In genomic region chr2:119126650-119127049, GRCh38 we compare ENCODE assay signal across 8 cellular contexts. TPM values are rescaled to one million over a fixed set of nuclear protein-coding genes. Genes with fewer than 3 reads are reported as not detected.
DNase-seq lines count a peak whose midpoint lies in the region; ATAC-seq and TF ChIP-seq lines count a peak whose summit lies in the region.

No MANE protein-coding gene starts in this region.

- H3K27me3 ChIP-seq in heart left ventricle (peaks cover 0 to 74% (median 14%) of the 10 kb centered on the region in 9 donors), right cardiac atrium (ENCODE audit: control insufficient read depth, insufficient read depth) (no peaks in the 10 kb centered on the region), Panc1 (ENCODE audit: control insufficient read depth, insufficient read depth, low read length) (peaks cover 2% of the 10 kb centered on the region; the same call in 1 of the 2 replicates), mammary epithelial cell (ENCODE audit: insufficient read depth, low read length) (no peaks in the 10 kb centered on the region)

- H4K20me1 ChIP-seq in mammary epithelial cell (ENCODE audit: insufficient read depth, low read length): no peaks in the 10 kb centered on the region

- H3K36me3 ChIP-seq in heart left ventricle: no peaks in the 10 kb centered on the region
- H3K36me3 ChIP-seq in Panc1 (ENCODE audit: control insufficient read depth, insufficient read depth, low read length): no peaks in the 10 kb centered on the region
- H3K36me3 ChIP-seq in mammary epithelial cell (ENCODE audit: insufficient read depth, low read length): no peaks in the 10 kb centered on the region

- H3K4me3 ChIP-seq in heart left ventricle (no peak overlapping the region), right cardiac atrium (ENCODE audit: low read length) (no peak overlapping the region), Panc1 (ENCODE audit: low read depth in 2 of 2, low read length in 2 of 2) (no peak overlapping the region), mammary epithelial cell (replicated peaks in 1 of 3; ENCODE audit: insufficient read depth in 1 of 3, low read depth in 2 of 3, low read length in 3 of 3) (no peak overlapping the region)

- no TSS peak for BruUV-seq in Panc1 (replicated peaks; lab: Mats Ljungman, UMichigan)
- BruUV-seq in mammary epithelial cell (replicated peaks; lab: Mats Ljungman, UMichigan): no TSS peak

- POLR2A ChIA-PET in Panc1 (lab: Charles Lee): no interaction called here

- CTCF ChIA-PET in Panc1 (lab: Charles Lee) (interaction anchor here (0.7 kb wide), 1 partner anchor 14 kb away, joined by 10 read pairs; no protein-coding TSS in a partner anchor), mammary epithelial cell (lab: Charles Lee; ENCODE audit: low non-redundant PET) (interaction anchor here (0.8 kb wide), 1 partner anchor 100 kb away, joined by 22 read pairs; no protein-coding TSS in a partner anchor)

- H3K27ac Mint-ChIP-seq in osteocyte (ENCODE audit: unreplicated experiment): no peak overlapping the region

- peak overlapping the region; percentile 44 for H3K4me2 ChIP-seq in mammary epithelial cell (ENCODE audit: insufficient read depth, low read depth, low read length)

- H3K4me1 ChIP-seq in heart left ventricle: no peaks in the 10 kb centered on the region
- H3K4me1 ChIP-seq in right cardiac atrium (ENCODE audit: control insufficient read depth, insufficient read depth, low read length): no peaks in the 10 kb centered on the region
- no peaks in the 10 kb centered on the region for H3K4me1 ChIP-seq in Panc1 (ENCODE audit: control insufficient read depth, insufficient read depth, low read length)
- no peaks in the 10 kb centered on the region for H3K4me1 ChIP-seq in mammary epithelial cell (ENCODE audit: insufficient read depth, low read length)

- TF ChIP-seq POLR2A in heart left ventricle (IDR thresholded peaks at IDR 0.05): no peak

- WGBS in heart left ventricle, 4 donors: 5 to 11% (median 6%) methylated on average over 12 to 13 of the region's 13 CpGs
- 5% methylated on average over 13 of the region's 13 CpGs for WGBS in right cardiac atrium
- 29% methylated on average over 12 of the region's 13 CpGs for WGBS in mammary epithelial cell (ENCODE audit: low coverage, missing lambda C conversion rate)

- dilution Hi-C loops in mammary epithelial cell (cut with HindIII; ENCODE audit: low sequenced_read_pairs): loop anchor here (5.0 kb wide), 1 partner anchor 59 kb away; no protein-coding TSS in a partner anchor

- no peak overlapping the region for H3K9ac ChIP-seq in mammary epithelial cell (ENCODE audit: insufficient read depth, low read length)

- DNase-seq in heart left ventricle (no peak), right cardiac atrium (no peak), Panc1 (ENCODE audit: low read depth, low spot score) (no peak), mammary epithelial cell (peak; percentile 32), osteocyte (ENCODE audit: extremely low spot score, unreplicated experiment) (no peak), mesenteric fat pad (ENCODE audit: low spot score) (no peak), NCI-H2081 treated with DMSO at 0.1 percent for 48 hours (lab: John Stamatoyannopoulos, UW) (no peak), GDM1 (lab: John Stamatoyannopoulos, UW) (no peak)

- TF ChIP-seq CTCF in heart left ventricle (IDR thresholded peaks at IDR 0.05) (peak in 9 of 12 donors; percentile 26 to 48 (median 38)), Panc1 (IDR thresholded peaks at IDR 0.05) (peak; percentile 85), mammary epithelial cell (conservative IDR thresholded peaks at IDR 0.05 in 1 of 2, IDR thresholded peaks at IDR 0.05 in 1 of 2; ENCODE audit: extremely low read depth in 1 of 2, insufficient read depth in 1 of 2, low read depth in 1 of 2, low read length in 2 of 2) (peak; percentile 40 to 72), osteocyte (IDR thresholded peaks at IDR 0.05) (peak; percentile 41)

- H3K27me3 Mint-ChIP-seq in osteocyte (ENCODE audit: unreplicated experiment): peaks cover 22% of the 10 kb centered on the region

- H3K9me3 Mint-ChIP-seq in osteocyte (ENCODE audit: unreplicated experiment): no peaks in the 10 kb centered on the region

- no peaks in the 10 kb centered on the region for H3K79me2 ChIP-seq in mammary epithelial cell (ENCODE audit: insufficient read depth, low read length)

- H3K4me3 Mint-ChIP-seq in osteocyte (ENCODE audit: unreplicated experiment): no peak overlapping the region

- intact Hi-C loops in heart left ventricle (cut with DNase I) (no loop called here), right cardiac atrium (cut with DNase I) (no loop called here), Panc1 (cut with micrococcal nuclease; ENCODE audit: unreplicated experiment) (no loop called here), mammary epithelial cell (cut with micrococcal nuclease) (no loop called here)

- no peaks in the 10 kb centered on the region for H3K4me1 Mint-ChIP-seq in osteocyte (ENCODE audit: unreplicated experiment)

- in situ Hi-C loops in Panc1 (cut with HindIII; ENCODE audit: low pct_unique_long_range_greater_than_20kb, low sequenced_read_pairs) (no loop called here), mammary epithelial cell (cut with MboI; ENCODE audit: low sequenced_read_pairs in 2 of 2) (no loop called here)

- peak overlapping the region; percentile 45 for H2AFZ ChIP-seq in mammary epithelial cell (ENCODE audit: low read depth, low read length)

- H3K27ac ChIP-seq in heart left ventricle: no peak overlapping the region
- no peak overlapping the region for H3K27ac ChIP-seq in right cardiac atrium (ENCODE audit: low read length)
- H3K27ac ChIP-seq in Panc1 (ENCODE audit: low read length): no peak overlapping the region
- H3K27ac ChIP-seq in mammary epithelial cell (ENCODE audit: insufficient read depth, low read depth, low read length): no peak overlapping the region

- H3K9me3 ChIP-seq in heart left ventricle (no peaks in the 10 kb centered on the region), right cardiac atrium (ENCODE audit: control insufficient read depth, low read length) (no peaks in the 10 kb centered on the region), Panc1 (ENCODE audit: control insufficient read depth, insufficient read depth, low read depth, low read length) (no peaks in the 10 kb centered on the region), mammary epithelial cell (replicated peaks; ENCODE audit: insufficient read depth, low read length) (no peaks in the 10 kb centered on the region)

- ATAC-seq in heart left ventricle (peak in 1 of 4 donors; percentile 24), right cardiac atrium (no peak), Panc1 (peak; percentile 71)

- H3K36me3 Mint-ChIP-seq in osteocyte (ENCODE audit: unreplicated experiment): no peaks in the 10 kb centered on the region

RNA-seq across cellular contexts. Expression of gene C1QL2, which starts 31.9 kb away (rescaled TPM):
- total RNA-seq in heart left ventricle: under 1 TPM in 1 of 9 donors, not detected in 8; 0.25 TPM
- polyA plus RNA-seq in heart left ventricle: under 1 TPM in 1 of 2 donors, not detected in 1; 0.08 TPM
- not detected for total RNA-seq in right cardiac atrium
- polyA plus RNA-seq in right cardiac atrium: not detected
- total RNA-seq in Panc1 (2021; ENCODE audit: unreplicated experiment): not detected
- not detected for polyA plus RNA-seq in Panc1 (2012; ENCODE audit: insufficient read length)
- not detected for total RNA-seq in mammary epithelial cell
- not detected for polyA plus RNA-seq in mammary epithelial cell
- polyA minus RNA-seq in mammary epithelial cell: not detected
- not detected in 2 replicates for total RNA-seq in osteocyte
- not detected for total RNA-seq in mesenteric fat pad
